ENCODE assay signal across 24 cellular contexts in genomic region chr17:2894782-2895181, GRCh38.
A peak's percentile ranks its signal among the peaks of the same experiment; 100 is the strongest.
DNase-seq lines count a peak whose midpoint lies in the region; ATAC-seq and TF ChIP-seq lines count a peak whose summit lies in the region.
"Had no signal": no experiment of that assay in that cellular context is flagged by ENCODE, and none has a peak within 500 bp of the region (broad histone marks: within the 10 kb centered on the region; RNA-seq: fewer than 3 reads in every experiment).

No MANE protein-coding gene starts in this region.

- no peaks in the 10 kb centered on the region for H3K9me3 ChIP-seq in H9 (ENCODE audit: control insufficient read depth, low read depth, low read length)
- no peaks in the 10 kb centered on the region for H3K9me3 ChIP-seq in body of pancreas
- H3K9me3 ChIP-seq in mucosa of descending colon, result no peaks in the 10 kb centered on the region
- H3K9me3 ChIP-seq: BLaER1, SJSA1 had no signal

- H2AFZ ChIP-seq in H9 (ENCODE audit: low read length), result no peak overlapping the region

- DNase-seq in H9, result peak; percentile 33
- DNase-seq in body of pancreas, result peak; percentile 80 to 90 (median 88)
- DNase-seq in mucosa of descending colon, result peak; percentile 43 to 69 (median 64)
- DNase-seq in type B pancreatic cell (ENCODE audit: extremely low spot score, unreplicated experiment), result no peak
- DNase-seq in NCI-H1105 (lab: John Stamatoyannopoulos, UW), result no peak
- no peak for DNase-seq in NOMO-1 treated with dmso at 0.1 percent for 144 hours (lab: John Stamatoyannopoulos, UW; ENCODE audit: unreplicated experiment)
- DNase-seq: activated CD4-positive, alpha-beta T cell treated with anti-CD3 and anti-CD28 coated beads for 36 hours; activated CD8-positive, alpha-beta T cell treated with anti-CD3 and anti-CD28 coated beads, Interleukin-2, amount 10 ng/mL, durations not matched to agents 7 days and 5 days; amygdala; COR-L47; DMS79 treated with DMSO at 0.1 percent for 48 hours; effector memory CD4-positive, alpha-beta T cell; erythroblast; GDM1; IMR-90; naive B cell; NCI-H774; RPMI8226; T-helper 9 cell had no signal

- no peak overlapping the region for H2BK5ac ChIP-seq in H9 (ENCODE audit: insufficient read length, low read length)

- H3K14ac ChIP-seq in H9 (ENCODE audit: insufficient read depth, low read length), result no peak overlapping the region

- H3K4me2 ChIP-seq in H9 (ENCODE audit: insufficient read depth, insufficient read length, low read length), result no peak overlapping the region
- H3K4me2 ChIP-seq: BLaER1 had no signal

- H3K9ac ChIP-seq in H9 (ENCODE audit: extremely low read depth, insufficient read length, low read length), result no peak overlapping the region
- H3K9ac ChIP-seq: BLaER1 had no signal

- H3K27ac ChIP-seq in H9 (ENCODE audit: insufficient read length, low read depth, low read length) (no peak overlapping the region), body of pancreas (peak overlapping the region; percentile 91 to 98 (median 92))
- H3K27ac ChIP-seq: SJSA1 had no signal

- no peak overlapping the region for H3K4ac ChIP-seq in H9 (ENCODE audit: low read depth, low read length)

- H3K4me3 Mint-ChIP-seq in H9, result no peak overlapping the region; a peak in 1 of 5 replicates
- peak overlapping the region; percentile 30 for H3K4me3 Mint-ChIP-seq in type B pancreatic cell
- H3K4me3 Mint-ChIP-seq: activated CD4-positive, alpha-beta T cell treated with anti-CD3 and anti-CD28 coated beads for 36 hours; activated CD8-positive, alpha-beta T cell treated with anti-CD3 and anti-CD28 coated beads, Interleukin-2, amount 10 ng/mL, durations not matched to agents 7 days and 5 days; naive B cell; stimulated activated naive CD8-positive, alpha-beta T cell treated with anti-CD3 and anti-CD28 coated beads, Interleukin-15, Interleukin-2, amounts not matched to agents 100 ng/mL and 50 ng/mL, for 24 hours had no signal

- H3K36me3 Mint-ChIP-seq in H9 (ENCODE audit: insufficient read depth in 1 of 3, low read depth in 3 of 3), result peaks cover 3 to 19% (median 11%) of the 10 kb centered on the region in 3 experiments; a peak in 5 of 7 replicates
- no peaks in the 10 kb centered on the region for H3K36me3 Mint-ChIP-seq in type B pancreatic cell
- H3K36me3 Mint-ChIP-seq: activated naive CD4-positive, alpha-beta T cell treated with anti-CD3 and anti-CD28 coated beads, Interleukin-2, amount 50 U/mL, for 72 hours; naive B cell had no signal

- H3K23me2 ChIP-seq in H9 (ENCODE audit: insufficient read length, low read depth, low read length, poor library complexity, severe bottlenecking), result no peaks in the 10 kb centered on the region

- WGBS in H9 (ENCODE audit: extremely low coverage, insufficient read length, low lambda C conversion rate), result no CpG with 5 or more reads among the region's 17 CpGs
- 35 to 49% methylated on average over 17 of the region's 17 CpGs for WGBS in body of pancreas, 2 donors

- TF ChIP-seq POLR2A in body of pancreas (IDR thresholded peaks at IDR 0.05), result peak in 2 of 3 donors; percentile 63 to 77

- H3K79me1 ChIP-seq in H9 (ENCODE audit: insufficient read depth, low read depth, low read length, poor library complexity, severe bottlenecking), result no peaks in the 10 kb centered on the region

- H3K9me3 Mint-ChIP-seq in H9, result no peaks in the 10 kb centered on the region
- H3K9me3 Mint-ChIP-seq in type B pancreatic cell, result no peaks in the 10 kb centered on the region
- H3K9me3 Mint-ChIP-seq: activated naive CD4-positive, alpha-beta T cell treated with anti-CD3 and anti-CD28 coated beads, Interleukin-2, amount 50 U/mL, for 72 hours; naive B cell; stimulated activated naive CD8-positive, alpha-beta T cell treated with anti-CD3 and anti-CD28 coated beads, Interleukin-15, Interleukin-2, amounts not matched to agents 100 ng/mL and 50 ng/mL, for 24 hours had no signal

- intact Hi-C loops in body of pancreas (cut with DNase I), result no loop called here
- intact Hi-C loops in mucosa of descending colon (cut with DNase I, micrococcal nuclease), result no loop called here

- no peak overlapping the region for H2AK5ac ChIP-seq in H9 (ENCODE audit: insufficient read length, low read length)

- no peak for TF ChIP-seq CTCF in H9 (conservative IDR thresholded peaks at IDR 0.05)
- TF ChIP-seq CTCF in body of pancreas (IDR thresholded peaks at IDR 0.05), result no peak
- no peak for TF ChIP-seq CTCF in mucosa of descending colon (IDR thresholded peaks at IDR 0.05)
- no peak for TF ChIP-seq CTCF in type B pancreatic cell (conservative IDR thresholded peaks at IDR 0.05)

- no peak overlapping the region for H4K5ac ChIP-seq in H9 (ENCODE audit: insufficient read length, low read depth, low read length)

- H3K27ac Mint-ChIP-seq in H9, result peak overlapping the region; percentile 64 to 97 (median 93); a peak in 5 of 7 replicates
- peak overlapping the region; percentile 82 for H3K27ac Mint-ChIP-seq in type B pancreatic cell
- H3K27ac Mint-ChIP-seq: activated CD4-positive, alpha-beta T cell treated with anti-CD3 and anti-CD28 coated beads for 36 hours; activated CD8-positive, alpha-beta T cell treated with anti-CD3 and anti-CD28 coated beads, Interleukin-2, amount 10 ng/mL, durations not matched to agents 7 days and 5 days; activated naive CD4-positive, alpha-beta T cell treated with anti-CD3 and anti-CD28 coated beads, Interleukin-2, amount 50 U/mL, for 72 hours; stimulated activated naive CD8-positive, alpha-beta T cell treated with anti-CD3 and anti-CD28 coated beads, Interleukin-15, Interleukin-2, amounts not matched to agents 100 ng/mL and 50 ng/mL, for 24 hours had no signal

- no peaks in the 10 kb centered on the region for H4K20me1 ChIP-seq in H9 (ENCODE audit: control insufficient read depth, insufficient read depth, insufficient read length)

- H4K8ac ChIP-seq in H9 (replicated peaks; ENCODE audit: insufficient read length, low read depth, low read length), result no peak overlapping the region

- no peak overlapping the region for H2BK15ac ChIP-seq in H9 (ENCODE audit: low read depth, low read length)

- H3K27me3 ChIP-seq in H9 (ENCODE audit: insufficient read depth, low read length) (no peaks in the 10 kb centered on the region), body of pancreas (no peaks in the 10 kb centered on the region)
- H3K27me3 ChIP-seq: BLaER1, SJSA1 had no signal

- H3K18ac ChIP-seq in H9 (ENCODE audit: insufficient read length, low read depth, low read length), result no peak overlapping the region

- H3K4me3 ChIP-seq in body of pancreas (no peak overlapping the region), mucosa of descending colon (no peak overlapping the region)
- H3K4me3 ChIP-seq: BLaER1, SJSA1 had no signal

- H3K79me2 ChIP-seq in H9 (ENCODE audit: insufficient read depth, low read length), result peaks cover 9% of the 10 kb centered on the region; the same call in 1 of the 2 replicates

- no peak overlapping the region for H2BK12ac ChIP-seq in H9 (ENCODE audit: insufficient read length, low read depth, low read length)

- no peak overlapping the region for H3T11ph ChIP-seq in H9 (ENCODE audit: low read length)

- H4K91ac ChIP-seq in H9 (ENCODE audit: insufficient read length, low read depth, low read length), result no peak overlapping the region

- H3K27me3 Mint-ChIP-seq in H9 (ENCODE audit: low read depth) (no peaks in the 10 kb centered on the region), type B pancreatic cell (no peaks in the 10 kb centered on the region)
- H3K27me3 Mint-ChIP-seq: activated CD4-positive, alpha-beta T cell treated with anti-CD3 and anti-CD28 coated beads for 36 hours; naive B cell; stimulated activated naive CD8-positive, alpha-beta T cell treated with anti-CD3 and anti-CD28 coated beads, Interleukin-15, Interleukin-2, amounts not matched to agents 100 ng/mL and 50 ng/mL, for 24 hours had no signal

- H3K36me3 ChIP-seq in body of pancreas (replicated peaks in 1 of 2; ENCODE audit: insufficient read depth in 1 of 2, low read depth in 2 of 2) (no peaks in the 10 kb centered on the region), mucosa of descending colon (ENCODE audit: low read depth) (no peaks in the 10 kb centered on the region)
- H3K36me3 ChIP-seq: SJSA1 had no signal

- no peak overlapping the region for H3K56ac ChIP-seq in H9 (ENCODE audit: insufficient read length, low read depth, low read length)

- H3K23ac ChIP-seq in H9 (ENCODE audit: insufficient read length, low read depth, low read length), result no peak overlapping the region

- H3K4me1 ChIP-seq in H9 (ENCODE audit: insufficient read depth, low read length), result no peaks in the 10 kb centered on the region; the same call in 1 of the 2 replicates
- H3K4me1 ChIP-seq in body of pancreas, result peaks cover 100% of the 10 kb centered on the region
- H3K4me1 ChIP-seq in mucosa of descending colon (ENCODE audit: low read depth), result peaks cover 31% of the 10 kb centered on the region

- H3K4me1 Mint-ChIP-seq in H9 (peaks cover 41 to 42% of the 10 kb centered on the region in 2 experiments), type B pancreatic cell (ENCODE audit: unreplicated experiment) (peaks cover 18% of the 10 kb centered on the region)

- ATAC-seq in body of pancreas (peak; percentile 39), mucosa of descending colon (peak; percentile 47), GM18502 (IDR thresholded peaks at IDR 0.05; ENCODE audit: poor library complexity, unreplicated experiment) (no peak)
- ATAC-seq: activated CD4-positive, alpha-beta T cell treated with anti-CD3 and anti-CD28 coated beads for 36 hours; activated CD8-positive, alpha-beta T cell treated with anti-CD3 and anti-CD28 coated beads, Interleukin-2, amount 10 ng/mL, durations not matched to agents 7 days and 5 days; activated naive CD4-positive, alpha-beta T cell treated with anti-CD3 and anti-CD28 coated beads, Interleukin-2, amount 50 U/mL, for 72 hours had no signal

- no peak overlapping the region for H2BK20ac ChIP-seq in H9 (ENCODE audit: low read depth, low read length, poor library complexity, severe bottlenecking)

- H2BK120ac ChIP-seq in H9 (ENCODE audit: low read depth, low read length, poor library complexity, severe bottlenecking), result no peak overlapping the region

Comparison
In these comparisons a context has a peak if more than half of its experiments do, and no peak if none do; other contexts are left out.
1. DNase-seq: peak in H9 (single experiment), body of pancreas (4 of 4) and mucosa of descending colon (3 of 3); none in type B pancreatic cell (single experiment), NCI-H1105 (single experiment) and NOMO-1 treated with dmso at 0.1 percent for 144 hours (single experiment).